8 cellular contexts compared by ENCODE assay signal in the genomic region with DNA sequence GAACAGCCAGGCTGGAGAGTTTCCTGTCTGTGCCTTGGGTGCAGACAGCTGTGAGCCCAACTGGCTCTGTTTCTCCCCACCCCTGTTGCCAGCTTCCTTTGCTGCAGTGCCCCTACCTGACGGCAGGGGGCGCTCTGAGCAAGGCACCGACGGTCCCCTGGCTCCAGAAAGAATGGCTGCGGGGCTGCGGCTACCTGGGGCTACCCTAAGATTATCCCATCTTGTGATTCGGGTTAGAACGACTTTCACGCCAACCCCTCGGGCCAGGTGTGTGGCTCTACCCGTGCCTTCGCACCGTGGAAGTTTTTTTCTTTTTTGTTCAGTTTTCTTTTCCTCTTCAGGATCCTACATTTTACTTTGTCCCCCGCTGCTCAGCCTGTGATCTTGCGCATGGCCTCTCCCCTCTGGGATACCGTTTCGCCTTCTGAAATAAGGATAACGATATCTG. TPM values are rescaled to one million over a fixed set of nuclear protein-coding genes. Genes with fewer than 3 reads are reported as not detected.
DNase-seq lines count a peak whose midpoint lies in the region; ATAC-seq and TF ChIP-seq lines count a peak whose summit lies in the region.

No MANE protein-coding gene starts in this region.

- no peaks in the 10 kb centered on the region for H3K79me1 ChIP-seq in neuronal stem cell (ENCODE audit: low read depth, low read length)

- no peak overlapping the region for H2AFZ ChIP-seq in neuronal stem cell (ENCODE audit: low read length)

- H3K27me3 ChIP-seq in neuronal stem cell (ENCODE audit: control insufficient read depth in 3 of 3, insufficient read depth in 3 of 3, low read depth in 1 of 3, low read length in 3 of 3) = no peaks in the 10 kb centered on the region

- peaks cover 4 to 87% of the 10 kb centered on the region in 2 donors for H3K36me3 ChIP-seq in neuronal stem cell (replicated peaks in 1 of 2; ENCODE audit: control insufficient read depth in 2 of 2, insufficient read depth in 2 of 2, low read length in 2 of 2)

- H3K23ac ChIP-seq in neuronal stem cell (ENCODE audit: low read depth, low read length, poor library complexity) = no peak overlapping the region

- H3K9me3 Mint-ChIP-seq in activated T-cell treated with anti-CD3 and anti-CD28 coated beads, Interleukin-2, amount 50 U/mL, for 72 hours = no peaks in the 10 kb centered on the region

- H3K4me3 ChIP-seq in fibroblast of pulmonary artery (replicated peaks; ENCODE audit: low read depth, low read length) = no peak overlapping the region
- H3K4me3 ChIP-seq in neuronal stem cell (ENCODE audit: low read length in 2 of 2) = no peak overlapping the region

- no peaks in the 10 kb centered on the region for H3K27me3 Mint-ChIP-seq in activated T-cell treated with anti-CD3 and anti-CD28 coated beads, Interleukin-2, amount 50 U/mL, for 72 hours (ENCODE audit: low read depth)

- no peak overlapping the region for H2BK120ac ChIP-seq in neuronal stem cell (ENCODE audit: low read depth, low read length)

- no peak overlapping the region for H2AK5ac ChIP-seq in neuronal stem cell (ENCODE audit: low read depth, low read length)

- H2BK12ac ChIP-seq in neuronal stem cell (ENCODE audit: low read length) = no peak overlapping the region

- H2BK5ac ChIP-seq in neuronal stem cell (ENCODE audit: low read length) = no peak overlapping the region

- WGBS in neuronal stem cell (ENCODE audit: extremely low coverage in 2 of 2, insufficient read length in 2 of 2, insufficient replicate concordance in 1 of 2), 2 donors = no CpG with 5 or more reads among the region's 18 CpGs

- peak overlapping the region; percentile 60 to 73 for H3K4me3 Mint-ChIP-seq in activated T-cell treated with anti-CD3 and anti-CD28 coated beads, Interleukin-2, amount 50 U/mL, for 72 hours

- H3K36me3 Mint-ChIP-seq in activated T-cell treated with anti-CD3 and anti-CD28 coated beads, Interleukin-2, amount 50 U/mL, for 72 hours (ENCODE audit: insufficient read depth in 2 of 2) = no peaks in the 10 kb centered on the region

- peaks cover 5% of the 10 kb centered on the region for H3K4me1 Mint-ChIP-seq in activated T-cell treated with anti-CD3 and anti-CD28 coated beads, Interleukin-2, amount 50 U/mL, for 72 hours (ENCODE audit: low read depth)

- no peak overlapping the region for H3K27ac ChIP-seq in neuronal stem cell (replicated peaks; ENCODE audit: low read length)

- DNase-seq in COR-L47 (lab: John Stamatoyannopoulos, UW) (peak; percentile 34), HuH-7 (ENCODE audit: low spot score) (peak; percentile 88), fibroblast of pulmonary artery (ENCODE audit: low read depth) (peak; percentile 49), neuronal stem cell (ENCODE audit: low spot score) (peak; percentile 65), superior temporal gyrus (ENCODE audit: extremely low spot score) (peak; percentile 81)
- DNase-seq in activated T-cell treated with anti-CD3 and anti-CD28 coated beads, Interleukin-2, amount 50 U/mL, for 72 hours = peak; percentile 76 to 85

- H3K18ac ChIP-seq in neuronal stem cell (ENCODE audit: low read length) = no peak overlapping the region

- no peak overlapping the region for H2BK15ac ChIP-seq in neuronal stem cell (ENCODE audit: low read length)

- no peak overlapping the region for H4K8ac ChIP-seq in neuronal stem cell (ENCODE audit: low read depth, low read length)

- TF ChIP-seq CTCF in fibroblast of pulmonary artery (IDR thresholded peaks at IDR 0.05; ENCODE audit: low read length, missing control alignments) = peak; percentile 99

- H3K4me1 ChIP-seq in neuronal stem cell (ENCODE audit: control insufficient read depth in 2 of 2, insufficient read depth in 1 of 2, low read depth in 1 of 2, low read length in 2 of 2) = no peaks in the 10 kb centered on the region

- no peak overlapping the region for H3K27ac Mint-ChIP-seq in activated T-cell treated with anti-CD3 and anti-CD28 coated beads, Interleukin-2, amount 50 U/mL, for 72 hours

- no peak overlapping the region for H3K9ac ChIP-seq in neuronal stem cell (ENCODE audit: low read depth, low read length, poor library complexity)

- H3K4ac ChIP-seq in neuronal stem cell (ENCODE audit: low read length) = no peak overlapping the region

- peak; percentile 78 to 81 for ATAC-seq in activated T-cell treated with anti-CD3 and anti-CD28 coated beads, Interleukin-2, amount 50 U/mL, for 72 hours (replicated peaks in 1 of 2)
- ATAC-seq in HG03039 (IDR thresholded peaks at IDR 0.05; ENCODE audit: unreplicated experiment) = no peak

- H4K91ac ChIP-seq in neuronal stem cell (ENCODE audit: low read depth, low read length, poor library complexity) = no peak overlapping the region

- no peak overlapping the region for H3K14ac ChIP-seq in neuronal stem cell (ENCODE audit: low read length)

- no peak overlapping the region for H3K4me2 ChIP-seq in neuronal stem cell (ENCODE audit: insufficient read depth, low read length, poor library complexity, severe bottlenecking)

- no peaks in the 10 kb centered on the region for H3K9me3 ChIP-seq in neuronal stem cell (replicated peaks in 1 of 2; ENCODE audit: control insufficient read depth in 2 of 2, insufficient read depth in 1 of 2, low read depth in 1 of 2, low read length in 2 of 2)

TF ChIP-seq in PFSK-1, 5 proteins besides CTCF, POLR2A, EP300 and RAD21:
- TF ChIP-seq FOXP2 (optimal IDR thresholded peaks at IDR 0.05; ENCODE audit: borderline replicate concordance, extremely low read depth, extremely low read length, insufficient read depth) (peak; percentile 32), REST (IDR thresholded peaks at IDR 0.05; ENCODE audit: insufficient read depth in 1 of 2, low read depth in 2 of 2, low read length in 2 of 2) (no peak)

RNA-seq across cellular contexts. Expression of gene AAR2, which starts 33.4 kb away (rescaled TPM):
- 16.2 TPM for polyA plus RNA-seq in PFSK-1 (2012; ENCODE audit: insufficient read length, low read depth)
- total RNA-seq in activated T-cell treated with anti-CD3 and anti-CD28 coated beads, Interleukin-2, amount 50 U/mL, for 72 hours = 10 to 100 TPM; 19.1 to 25.3 TPM
- polyA plus RNA-seq in neuronal stem cell (2013, experiment 1 of 2) = 19.2 TPM
- 19.6 TPM for polyA plus RNA-seq in neuronal stem cell (2013, experiment 2 of 2)

RNA-seq across cellular contexts. Expression of gene EPB41L1, which starts 48.4 kb away (rescaled TPM):
- 11.3 TPM for polyA plus RNA-seq in PFSK-1 (2012; ENCODE audit: insufficient read length, low read depth)
- total RNA-seq in activated T-cell treated with anti-CD3 and anti-CD28 coated beads, Interleukin-2, amount 50 U/mL, for 72 hours = under 1 TPM; 0.51 to 0.70 TPM
- 40.6 TPM for polyA plus RNA-seq in neuronal stem cell (2013, experiment 1 of 2)
- 41.6 TPM for polyA plus RNA-seq in neuronal stem cell (2013, experiment 2 of 2)

Comparison
In these comparisons a context has a peak if more than half of its experiments do, and no peak if none do; other contexts are left out.
1. DNase-seq: peak in every context shown above with its lines; median percentile 88 in HuH-7; 81 in superior temporal gyrus; 80 in activated T-cell treated with anti-CD3 and anti-CD28 coated beads, Interleukin-2, amount 50 U/mL, for 72 hours; 65 in neuronal stem cell; 49 in fibroblast of pulmonary artery; 34 in COR-L47.